ENCODE assay signal across 11 cellular contexts in genomic region chr18:55406374-55407045, GRCh38.
DNase-seq lines count a peak whose midpoint lies in the region; ATAC-seq and TF ChIP-seq lines count a peak whose summit lies in the region.
"Had no signal": no experiment of that assay in that cellular context is flagged by ENCODE, and none has a peak within 500 bp of the region (broad histone marks: within the 10 kb centered on the region; RNA-seq: fewer than 3 reads in every experiment).

No MANE protein-coding gene starts in this region.

- ATAC-seq in HG02588 (IDR thresholded peaks at IDR 0.05; ENCODE audit: unreplicated experiment), result no peak
- ATAC-seq in HG02973 (IDR thresholded peaks at IDR 0.05; ENCODE audit: unreplicated experiment), result no peak

- no peak for TF ChIP-seq CTCF in glutamatergic neuron (IDR thresholded peaks at IDR 0.05; ENCODE audit: partially characterized antibody, unreplicated experiment)

- no peak overlapping the region for H3K4me3 Mint-ChIP-seq in glutamatergic neuron (ENCODE audit: unreplicated experiment)
- H3K4me3 Mint-ChIP-seq: T-helper 1 cell treated with Interleukin-12 subunit alpha and Interleukin-12 subunit beta and Interleukin-4 antibody, amounts not matched to agents 30 μg/mL and 1 μg/mL, for 36 hours had no signal

- DNase-seq in NCI-H1436 treated with DMSO at 0.1 percent for 48 hours (lab: John Stamatoyannopoulos, UW) (peak; percentile 7), NCI-H1436 (lab: John Stamatoyannopoulos, UW) (no peak), NCI-H748 treated with DMSO at 0.1 percent for 48 hours (lab: John Stamatoyannopoulos, UW) (peak; percentile 86), glutamatergic neuron (no peak), superior temporal gyrus (ENCODE audit: extremely low spot score) (peak; percentile 89)
- no peak for DNase-seq in activated CD4-positive, CD25-positive, alpha-beta regulatory T cell treated with anti-CD3 and anti-CD28 coated beads, Interleukin-2, amount 50 U/mL, for 72 hours
- DNase-seq: 8988T had no signal

- no peaks in the 10 kb centered on the region for H3K9me3 Mint-ChIP-seq in glutamatergic neuron (ENCODE audit: unreplicated experiment)
- H3K9me3 Mint-ChIP-seq: T-helper 1 cell treated with Interleukin-12 subunit alpha and Interleukin-12 subunit beta and Interleukin-4 antibody, amounts not matched to agents 30 μg/mL and 1 μg/mL, for 36 hours; type B pancreatic cell had no signal

- H3K27ac Mint-ChIP-seq in glutamatergic neuron (ENCODE audit: unreplicated experiment), result peak overlapping the region; percentile 10
- H3K27ac Mint-ChIP-seq: T-helper 1 cell treated with Interleukin-12 subunit alpha and Interleukin-12 subunit beta and Interleukin-4 antibody, amounts not matched to agents 30 μg/mL and 1 μg/mL, for 36 hours; type B pancreatic cell had no signal

- peaks cover 2% of the 10 kb centered on the region for H3K27me3 Mint-ChIP-seq in glutamatergic neuron (ENCODE audit: unreplicated experiment)

- H3K4me1 Mint-ChIP-seq in glutamatergic neuron (ENCODE audit: low read depth, unreplicated experiment), result peaks cover 50% of the 10 kb centered on the region

- H3K36me3 Mint-ChIP-seq in glutamatergic neuron (ENCODE audit: unreplicated experiment), result no peaks in the 10 kb centered on the region
- H3K36me3 Mint-ChIP-seq: type B pancreatic cell had no signal

Comparison
In these comparisons a context has a peak if more than half of its experiments do, and no peak if none do; other contexts are left out.
1. DNase-seq: peak in NCI-H1436 treated with DMSO at 0.1 percent for 48 hours (single experiment), NCI-H748 treated with DMSO at 0.1 percent for 48 hours (single experiment) and superior temporal gyrus (single experiment); none in NCI-H1436 (single experiment), glutamatergic neuron (single experiment) and activated CD4-positive, CD25-positive, alpha-beta regulatory T cell treated with anti-CD3 and anti-CD28 coated beads, Interleukin-2, amount 50 U/mL, for 72 hours (single experiment).